Comparison of ENCODE assay signal across 1 cellular context in genomic region chr6:127053032-127053908, GRCh38.
TF ChIP-seq lines count a peak whose summit lies in the region.

No MANE protein-coding gene starts in this region.

TF ChIP-seq in SK-N-SH treated with all-trans-retinoic acid at 6 μM for 48 hours, 23 proteins besides CTCF, POLR2A, EP300 and RAD21 (continued from another document):
- no peak for TF ChIP-seq TSHZ2 (CRISPR knock-in tag; IDR thresholded peaks at IDR 0.05)
- no peak for TF ChIP-seq CSRNP3 (CRISPR knock-in tag; IDR thresholded peaks at IDR 0.05)
- no peak for TF ChIP-seq TOX (CRISPR knock-in tag; IDR thresholded peaks at IDR 0.05; ENCODE audit: borderline replicate concordance)
- TF ChIP-seq RARB (CRISPR knock-in tag; IDR thresholded peaks at IDR 0.05) = no peak
- no peak for TF ChIP-seq ZNF70 (CRISPR knock-in tag; IDR thresholded peaks at IDR 0.05)
- TF ChIP-seq TCF4 (CRISPR knock-in tag; IDR thresholded peaks at IDR 0.05; ENCODE audit: borderline replicate concordance) = no peak
- no peak for TF ChIP-seq POU6F1 (CRISPR knock-in tag; IDR thresholded peaks at IDR 0.05; ENCODE audit: borderline replicate concordance, low read depth)
- no peak for TF ChIP-seq ZNF8 (CRISPR knock-in tag; IDR thresholded peaks at IDR 0.05)
- TF ChIP-seq CSDC2 (CRISPR knock-in tag; IDR thresholded peaks at IDR 0.05) = no peak
- TF ChIP-seq BACH2 (CRISPR knock-in tag; IDR thresholded peaks at IDR 0.05; ENCODE audit: borderline replicate concordance) = no peak
- TF ChIP-seq OSR1 (CRISPR knock-in tag; IDR thresholded peaks at IDR 0.05) = no peak
- no peak for TF ChIP-seq ARNTL (CRISPR knock-in tag; IDR thresholded peaks at IDR 0.05; ENCODE audit: borderline replicate concordance, low read depth)
- no peak for TF ChIP-seq GLIS3 (CRISPR knock-in tag; IDR thresholded peaks at IDR 0.05)
- no peak for TF ChIP-seq PPARA (CRISPR knock-in tag; IDR thresholded peaks at IDR 0.05; ENCODE audit: borderline replicate concordance)
- TF ChIP-seq ISL1 (CRISPR knock-in tag; IDR thresholded peaks at IDR 0.05) = no peak
